15 cellular contexts compared by ENCODE assay signal in genomic region chr13:33096886-33097610, GRCh38.
"Had no signal": no experiment of that assay in that cellular context is flagged by ENCODE, and none has a peak within 500 bp of the region (broad histone marks: within the 10 kb centered on the region; RNA-seq: fewer than 3 reads in every experiment).

No MANE protein-coding gene starts in this region.

- DNase-seq: activated CD4-positive, alpha-beta memory T cell treated with anti-CD3 and anti-CD28 coated beads for 36 hours; activated CD4-positive, alpha-beta T cell treated with anti-CD3 and anti-CD28 coated beads for 36 hours; activated CD8-positive, alpha-beta memory T cell treated with anti-CD3 and anti-CD28 coated beads, Interleukin-2, amount 10 ng/mL, durations not matched to agents 7 days and 5 days; activated effector memory CD4-positive, alpha-beta T cell treated with Interleukin-2 at 50 U/mL for 16 hours; activated naive CD4-positive, alpha-beta T cell treated with anti-CD3 and anti-CD28 coated beads, Interleukin-2, amount 50 U/mL, for 16 hours; activated T-cell treated with anti-CD3 and anti-CD28 coated beads, Interleukin-2, amount 50 U/mL, for 24 hours; erythroblast; left colon; lower lobe of right lung; nephron progenitor cell; occipital lobe; thyroid gland; WERI-Rb-1 had no signal

- FAIRE-seq: islet of Langerhans had no signal

- ATAC-seq: activated CD4-positive, alpha-beta T cell treated with anti-CD3 and anti-CD28 coated beads for 36 hours; activated CD8-positive, alpha-beta memory T cell treated with anti-CD3 and anti-CD28 coated beads, Interleukin-2, amount 10 ng/mL, durations not matched to agents 7 days and 5 days; left colon; lower lobe of right lung; stimulated activated effector memory CD8-positive, alpha-beta T cell treated with anti-CD3 and anti-CD28 coated beads, Interleukin-12 subunit alpha, Interleukin-12 subunit beta, amount 100 ng/mL, for 72 hours had no signal
